ENCODE assay signal across 22 cellular contexts in genomic region chr6:26254666-26255176, GRCh38.
A peak's percentile ranks its signal among the peaks of the same experiment; 100 is the strongest.
DNase-seq lines count a peak whose midpoint lies in the region; ATAC-seq and TF ChIP-seq lines count a peak whose summit lies in the region.
"Had no signal": no experiment of that assay in that cellular context is flagged by ENCODE, and none has a peak within 500 bp of the region (broad histone marks: within the 10 kb centered on the region; RNA-seq: fewer than 3 reads in every experiment).

No MANE protein-coding gene starts in this region.

- CTCF ChIA-PET in activated CD4-positive, alpha-beta memory T cell treated with anti-CD3 and anti-CD28 coated beads, Interleukin-2, amount 10 ng/mL, durations not matched to agents 7 days and 5 days (lab: Charles Lee) = no interaction called here
- CTCF ChIA-PET in activated CD4-positive, alpha-beta memory T cell treated with anti-CD3 and anti-CD28 coated beads for 36 hours (lab: Charles Lee) = no interaction called here
- CTCF ChIA-PET in WTC11 (lab: Charles Lee) = interaction anchor here (0.6 kb wide), 1 partner anchor 36 kb away, joined by 3 read pairs; no protein-coding TSS in a partner anchor
- CTCF ChIA-PET in CD4-positive, alpha-beta T cell (lab: Charles Lee) = no interaction called here

- peak overlapping the region; percentile 51 for H3K27ac ChIP-seq in DND-41 (ENCODE audit: low read length)
- no peak overlapping the region for H3K27ac ChIP-seq in CD4-positive, alpha-beta T cell (ENCODE audit: low read depth, low read length)
- H3K27ac ChIP-seq: GM23248, spleen, testis had no signal

- peaks cover 30% of the 10 kb centered on the region for H3K4me1 Mint-ChIP-seq in activated CD4-positive, alpha-beta memory T cell treated with anti-CD3 and anti-CD28 coated beads, Interleukin-2, amount 10 ng/mL, durations not matched to agents 7 days and 5 days
- peaks cover 13% of the 10 kb centered on the region for H3K4me1 Mint-ChIP-seq in activated CD4-positive, alpha-beta memory T cell treated with anti-CD3 and anti-CD28 coated beads for 36 hours (ENCODE audit: low read depth)
- H3K4me1 Mint-ChIP-seq in WTC11 = peaks cover 34% of the 10 kb centered on the region
- H3K4me1 Mint-ChIP-seq in nephron = peaks cover 43% of the 10 kb centered on the region
- peaks cover 38% of the 10 kb centered on the region for H3K4me1 Mint-ChIP-seq in CD4-positive, alpha-beta T cell (ENCODE audit: low read depth)

- peaks cover 7% of the 10 kb centered on the region; the same call in 1 of the 2 replicates for H3K36me3 ChIP-seq in DND-41 (ENCODE audit: insufficient read depth, low read length)

- no peaks in the 10 kb centered on the region for H3K9me3 ChIP-seq in DND-41 (ENCODE audit: insufficient read depth, low read length, severe bottlenecking)
- H3K9me3 ChIP-seq in CD4-positive, alpha-beta T cell (ENCODE audit: control insufficient read depth, low read length) = no peaks in the 10 kb centered on the region
- H3K9me3 ChIP-seq: spleen, testis had no signal

- no peaks in the 10 kb centered on the region for H3K27me3 Mint-ChIP-seq in activated CD4-positive, alpha-beta memory T cell treated with anti-CD3 and anti-CD28 coated beads, Interleukin-2, amount 10 ng/mL, durations not matched to agents 7 days and 5 days
- no peaks in the 10 kb centered on the region for H3K27me3 Mint-ChIP-seq in activated CD4-positive, alpha-beta memory T cell treated with anti-CD3 and anti-CD28 coated beads for 36 hours
- H3K27me3 Mint-ChIP-seq in WTC11 (ENCODE audit: low read depth) (no peaks in the 10 kb centered on the region), nephron (ENCODE audit: low read depth) (peaks cover under 1% of the 10 kb centered on the region)
- H3K27me3 Mint-ChIP-seq in CD4-positive, alpha-beta T cell = no peaks in the 10 kb centered on the region
- H3K27me3 Mint-ChIP-seq: CD8-positive, alpha-beta memory T cell; effector memory CD8-positive, alpha-beta T cell; naive thymus-derived CD4-positive, alpha-beta T cell had no signal

- peak overlapping the region; percentile 41 for H3K27ac Mint-ChIP-seq in activated CD4-positive, alpha-beta memory T cell treated with anti-CD3 and anti-CD28 coated beads, Interleukin-2, amount 10 ng/mL, durations not matched to agents 7 days and 5 days
- no peak overlapping the region for H3K27ac Mint-ChIP-seq in activated CD4-positive, alpha-beta memory T cell treated with anti-CD3 and anti-CD28 coated beads for 36 hours
- H3K27ac Mint-ChIP-seq in WTC11 (peak overlapping the region; percentile 84), nephron (peak overlapping the region in 2 of 3 experiments; percentile 5 to 26)
- H3K27ac Mint-ChIP-seq in CD4-positive, alpha-beta T cell = no peak overlapping the region
- H3K27ac Mint-ChIP-seq: CD8-positive, alpha-beta memory T cell; effector memory CD8-positive, alpha-beta T cell; naive thymus-derived CD4-positive, alpha-beta T cell had no signal

- no peaks in the 10 kb centered on the region for H3K9me3 Mint-ChIP-seq in activated CD4-positive, alpha-beta memory T cell treated with anti-CD3 and anti-CD28 coated beads, Interleukin-2, amount 10 ng/mL, durations not matched to agents 7 days and 5 days
- no peaks in the 10 kb centered on the region for H3K9me3 Mint-ChIP-seq in activated CD4-positive, alpha-beta memory T cell treated with anti-CD3 and anti-CD28 coated beads for 36 hours
- H3K9me3 Mint-ChIP-seq in WTC11 (no peaks in the 10 kb centered on the region), nephron (no peaks in the 10 kb centered on the region)
- H3K9me3 Mint-ChIP-seq in CD4-positive, alpha-beta T cell = no peaks in the 10 kb centered on the region
- H3K9me3 Mint-ChIP-seq: CD8-positive, alpha-beta memory T cell; effector memory CD8-positive, alpha-beta T cell; naive thymus-derived CD4-positive, alpha-beta T cell had no signal

- H3K4me3 ChIP-seq in DND-41 (ENCODE audit: low read depth in 1 of 2, low read length in 2 of 2) = no peak overlapping the region
- H3K4me3 ChIP-seq: GM23248, lung, spleen had no signal

- peaks cover 6% of the 10 kb centered on the region; the same call in 1 of the 2 replicates for H4K20me1 ChIP-seq in DND-41 (ENCODE audit: insufficient read depth, low read length)

- peaks cover 14% of the 10 kb centered on the region for H3K4me1 ChIP-seq in DND-41 (ENCODE audit: insufficient read depth, low read length)
- H3K4me1 ChIP-seq: testis had no signal

- peak overlapping the region; percentile 42; the same call in 1 of the 2 replicates for H3K4me2 ChIP-seq in DND-41 (ENCODE audit: insufficient read depth, low read length)

- H2AFZ ChIP-seq in DND-41 (ENCODE audit: low read depth, low read length) = no peak overlapping the region
- H2AFZ ChIP-seq: GM23248 had no signal

- peak overlapping the region; percentile 33 for H3K4me3 Mint-ChIP-seq in activated CD4-positive, alpha-beta memory T cell treated with anti-CD3 and anti-CD28 coated beads, Interleukin-2, amount 10 ng/mL, durations not matched to agents 7 days and 5 days
- no peak overlapping the region for H3K4me3 Mint-ChIP-seq in activated CD4-positive, alpha-beta memory T cell treated with anti-CD3 and anti-CD28 coated beads for 36 hours
- peak overlapping the region; percentile 96 for H3K4me3 Mint-ChIP-seq in WTC11
- H3K4me3 Mint-ChIP-seq in nephron = peak overlapping the region; percentile 3 to 93 (median 63)
- H3K4me3 Mint-ChIP-seq in CD4-positive, alpha-beta T cell = no peak overlapping the region
- H3K4me3 Mint-ChIP-seq: effector memory CD8-positive, alpha-beta T cell had no signal

- TF ChIP-seq CTCF in DND-41 (IDR thresholded peaks at IDR 0.05; ENCODE audit: borderline replicate concordance, extremely low read depth, low read length, poor library complexity, severe bottlenecking) = no peak
- no peak for TF ChIP-seq CTCF in WTC11 (IDR thresholded peaks at IDR 0.05)
- TF ChIP-seq CTCF in nephron (IDR thresholded peaks at IDR 0.05; ENCODE audit: unreplicated experiment in 3 of 3) = no peak
- TF ChIP-seq CTCF in CD4-positive, alpha-beta T cell (IDR thresholded peaks at IDR 0.05) = no peak

- H3K9ac ChIP-seq in DND-41 (ENCODE audit: low read depth, low read length) = peak overlapping the region; percentile 24; the same call in 1 of the 2 replicates
- H3K9ac ChIP-seq: GM23248 had no signal

- no peak for DNase-seq in activated CD4-positive, alpha-beta memory T cell treated with anti-CD3 and anti-CD28 coated beads, Interleukin-2, amount 10 ng/mL, durations not matched to agents 7 days and 5 days
- no peak for DNase-seq in activated CD4-positive, alpha-beta memory T cell treated with anti-CD3 and anti-CD28 coated beads for 36 hours
- DNase-seq in DND-41 = no peak
- DNase-seq in WTC11 (ENCODE audit: low spot score) = no peak
- no peak for DNase-seq in CD4-positive, alpha-beta T cell
- no peak for DNase-seq in cerebellar cortex (ENCODE audit: low spot score)
- DNase-seq in stimulated activated CD4-positive, alpha-beta T cell treated with anti-CD3 and anti-CD28 coated beads, Interleukin-4, amount 100 ng/mL, for 4 hours = no peak
- DNase-seq: ACHN; aorta; CD8-positive, alpha-beta memory T cell; effector memory CD8-positive, alpha-beta T cell; GM23248; head of caudate nucleus; islet precursor cell; MV-4-11; naive thymus-derived CD4-positive, alpha-beta T cell; NCI-H2029; spleen; SW 1271; testis had no signal

- H3K36me3 Mint-ChIP-seq in activated CD4-positive, alpha-beta memory T cell treated with anti-CD3 and anti-CD28 coated beads, Interleukin-2, amount 10 ng/mL, durations not matched to agents 7 days and 5 days (ENCODE audit: low read depth) = peaks cover 20% of the 10 kb centered on the region
- peaks cover 2% of the 10 kb centered on the region for H3K36me3 Mint-ChIP-seq in activated CD4-positive, alpha-beta memory T cell treated with anti-CD3 and anti-CD28 coated beads for 36 hours
- H3K36me3 Mint-ChIP-seq in WTC11 (peaks cover 16% of the 10 kb centered on the region), nephron (ENCODE audit: low read depth) (peaks cover 5% of the 10 kb centered on the region)
- H3K36me3 Mint-ChIP-seq in CD4-positive, alpha-beta T cell (ENCODE audit: low read depth) = peaks cover 14% of the 10 kb centered on the region

- intact Hi-C loops in activated CD4-positive, alpha-beta memory T cell treated with anti-CD3 and anti-CD28 coated beads for 36 hours (cut with micrococcal nuclease) = no loop called here
- intact Hi-C loops in CD4-positive, alpha-beta T cell (cut with DNase I, micrococcal nuclease) = no loop called here

- ATAC-seq in DND-41 (ENCODE audit: insufficient read depth, low read depth) (no peak), WTC11 (no peak)
- no peak for ATAC-seq in CD4-positive, alpha-beta T cell (ENCODE audit: poor library complexity)
- ATAC-seq: effector memory CD8-positive, alpha-beta T cell; naive thymus-derived CD4-positive, alpha-beta T cell had no signal

- peaks cover 27% of the 10 kb centered on the region for H3K79me2 ChIP-seq in DND-41 (ENCODE audit: insufficient read depth, low read length)

- POLR2A ChIA-PET in activated CD4-positive, alpha-beta memory T cell treated with anti-CD3 and anti-CD28 coated beads, Interleukin-2, amount 10 ng/mL, durations not matched to agents 7 days and 5 days (lab: Charles Lee) = interaction anchor here (1.1 to 2.0 kb wide), 3 partner anchors 21 to 97 kb away, joined by 3 to 13 read pairs (median 5); a partner anchor contains a TSS
- POLR2A ChIA-PET in activated CD4-positive, alpha-beta memory T cell treated with anti-CD3 and anti-CD28 coated beads for 36 hours (lab: Charles Lee) = interaction anchor here (4.8 kb wide), 1 partner anchor 17 kb away, joined by 27 read pairs; a partner anchor contains a TSS
- POLR2A ChIA-PET in WTC11 (lab: Charles Lee) = interaction anchor here (0.9 to 2.1 kb wide), 4 partner anchors 13 to 66 kb away, joined by 3 to 12 read pairs (median 4); a partner anchor contains a TSS
- POLR2A ChIA-PET in CD4-positive, alpha-beta T cell (lab: Charles Lee) = interaction anchor here (0.6 to 1.6 kb wide), 5 partner anchors 15 to 71 kb away, joined by 3 to 6 read pairs (median 3); a partner anchor contains a TSS

- H3K27me3 ChIP-seq in DND-41 (ENCODE audit: insufficient read depth, low read length, poor library complexity) = no peaks in the 10 kb centered on the region
- no peaks in the 10 kb centered on the region for H3K27me3 ChIP-seq in CD4-positive, alpha-beta T cell (ENCODE audit: control insufficient read depth, insufficient read depth, low read length)
- H3K27me3 ChIP-seq: testis had no signal

TF ChIP-seq in WTC11, 78 proteins besides CTCF, POLR2A, EP300 and RAD21 (continues in another document):
- no peak for TF ChIP-seq PRRX2 (CRISPR knock-in tag; IDR thresholded peaks at IDR 0.05)
- TF ChIP-seq RORB (CRISPR knock-in tag; IDR thresholded peaks at IDR 0.05) = no peak
- TF ChIP-seq, protein P1, sequence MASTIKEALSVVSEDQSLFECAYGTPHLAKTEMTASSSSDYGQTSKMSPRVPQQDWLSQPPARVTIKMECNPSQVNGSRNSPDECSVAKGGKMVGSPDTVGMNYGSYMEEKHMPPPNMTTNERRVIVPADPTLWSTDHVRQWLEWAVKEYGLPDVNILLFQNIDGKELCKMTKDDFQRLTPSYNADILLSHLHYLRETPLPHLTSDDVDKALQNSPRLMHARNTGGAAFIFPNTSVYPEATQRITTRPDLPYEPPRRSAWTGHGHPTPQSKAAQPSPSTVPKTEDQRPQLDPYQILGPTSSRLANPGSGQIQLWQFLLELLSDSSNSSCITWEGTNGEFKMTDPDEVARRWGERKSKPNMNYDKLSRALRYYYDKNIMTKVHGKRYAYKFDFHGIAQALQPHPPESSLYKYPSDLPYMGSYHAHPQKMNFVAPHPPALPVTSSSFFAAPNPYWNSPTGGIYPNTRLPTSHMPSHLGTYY (CRISPR knock-in tag; IDR thresholded peaks at IDR 0.05) = no peak

Comparison
In these comparisons a context has a peak if more than half of its experiments do, and no peak if none do; other contexts are left out.
1. H3K27ac Mint-ChIP-seq: peak in activated CD4-positive, alpha-beta memory T cell treated with anti-CD3 and anti-CD28 coated beads, Interleukin-2, amount 10 ng/mL, durations not matched to agents 7 days and 5 days (single experiment), WTC11 (single experiment) and nephron (2 of 3); none in activated CD4-positive, alpha-beta memory T cell treated with anti-CD3 and anti-CD28 coated beads for 36 hours (single experiment) and CD4-positive, alpha-beta T cell (single experiment).
2. H3K4me3 Mint-ChIP-seq: peak in activated CD4-positive, alpha-beta memory T cell treated with anti-CD3 and anti-CD28 coated beads, Interleukin-2, amount 10 ng/mL, durations not matched to agents 7 days and 5 days (single experiment), WTC11 (single experiment) and nephron (3 of 3); none in activated CD4-positive, alpha-beta memory T cell treated with anti-CD3 and anti-CD28 coated beads for 36 hours (single experiment) and CD4-positive, alpha-beta T cell (single experiment).